ENCODE assay signal across 30 cellular contexts in genomic region chr11:2541321-2541680, GRCh38.
"Had no signal": no experiment of that assay in that cellular context is flagged by ENCODE, and none has a peak within 500 bp of the region (broad histone marks: within the 10 kb centered on the region; RNA-seq: fewer than 3 reads in every experiment).

No MANE protein-coding gene starts in this region.

- H3K36me3 Mint-ChIP-seq: activated naive CD8-positive, alpha-beta T cell treated with anti-CD3 and anti-CD28 coated beads, Interleukin-2, amount 10 ng/mL, durations not matched to agents 7 days and 5 days; naive B cell; WTC11 had no signal

- H3K27ac Mint-ChIP-seq: activated CD4-positive, alpha-beta memory T cell treated with anti-CD3 and anti-CD28 coated beads, Interleukin-2, amount 10 ng/mL, durations not matched to agents 7 days and 5 days; activated CD4-positive, alpha-beta T cell treated with anti-CD3 and anti-CD28 coated beads, Interleukin-2, amount 10 ng/mL, durations not matched to agents 7 days and 5 days; activated naive CD8-positive, alpha-beta T cell treated with anti-CD3 and anti-CD28 coated beads, Interleukin-2, amount 10 ng/mL, durations not matched to agents 7 days and 5 days; activated T-helper 2 cell treated with anti-CD3 and anti-CD28 coated beads, Interferon-gamma antibody, Interleukin-2, Interleukin-4, amounts not matched to agents 10 μg/mL and 5 μg/mL and 100 μg/mL, durations not matched to agents 14 hours and 24 hours and 36 hours; dendritic cell treated with granulocyte-macrophage colony-stimulating factor and Interleukin-4, amounts not matched to agents 40 ng/mL and 50 ng/mL, for 4 days; progenitor cell of endocrine pancreas; stimulated activated memory B cell treated with anti-CD40 and anti-IgM and Interleukin-4, amounts not matched to agents 10 μg/mL and 1 μg/mL and 100 μg/mL, for 72 hours; WTC11 had no signal

- H3K4me3 ChIP-seq: esophagus squamous epithelium, heart right ventricle, smooth muscle cell, upper lobe of left lung, vagina had no signal

- H3K4me1 Mint-ChIP-seq: WTC11 had no signal

- H3K27me3 ChIP-seq: brain microvascular endothelial cell, esophagus squamous epithelium, heart right ventricle, upper lobe of left lung, vagina had no signal

- ATAC-seq: stimulated activated memory B cell treated with anti-CD40 and anti-IgM and Interleukin-4, amounts not matched to agents 10 μg/mL and 1 μg/mL and 100 μg/mL, for 72 hours; stimulated activated naive CD8-positive, alpha-beta T cell treated with anti-CD3 and anti-CD28 coated beads, Interleukin-15, amount 100 ng/mL, for 72 hours; WTC11 had no signal

- H3K4me3 Mint-ChIP-seq: activated CD4-positive, alpha-beta memory T cell treated with anti-CD3 and anti-CD28 coated beads, Interleukin-2, amount 10 ng/mL, durations not matched to agents 7 days and 5 days; activated CD4-positive, alpha-beta T cell treated with anti-CD3 and anti-CD28 coated beads, Interleukin-2, amount 10 ng/mL, durations not matched to agents 7 days and 5 days; activated naive CD8-positive, alpha-beta T cell treated with anti-CD3 and anti-CD28 coated beads, Interleukin-2, amount 10 ng/mL, durations not matched to agents 7 days and 5 days; dendritic cell treated with granulocyte-macrophage colony-stimulating factor and Interleukin-4, amounts not matched to agents 40 ng/mL and 50 ng/mL, for 4 days; naive B cell; neural crest cell; stimulated activated memory B cell treated with anti-CD40 and anti-IgM and Interleukin-4, amounts not matched to agents 10 μg/mL and 1 μg/mL and 100 μg/mL, for 72 hours; stimulated activated naive CD8-positive, alpha-beta T cell treated with anti-CD3 and anti-CD28 coated beads, Interleukin-15, amount 100 ng/mL, for 72 hours; WTC11 had no signal

- H3K9me3 ChIP-seq: esophagus squamous epithelium, heart right ventricle, upper lobe of left lung, vagina had no signal

- H3K27ac ChIP-seq: brain microvascular endothelial cell, epithelial cell of prostate, esophagus squamous epithelium, heart right ventricle, upper lobe of left lung, vagina had no signal

- H3K27me3 Mint-ChIP-seq: activated CD4-positive, alpha-beta memory T cell treated with anti-CD3 and anti-CD28 coated beads, Interleukin-2, amount 10 ng/mL, durations not matched to agents 7 days and 5 days; activated CD4-positive, alpha-beta T cell treated with anti-CD3 and anti-CD28 coated beads, Interleukin-2, amount 10 ng/mL, durations not matched to agents 7 days and 5 days; activated naive CD8-positive, alpha-beta T cell treated with anti-CD3 and anti-CD28 coated beads, Interleukin-2, amount 10 ng/mL, durations not matched to agents 7 days and 5 days; dendritic cell treated with granulocyte-macrophage colony-stimulating factor and Interleukin-4, amounts not matched to agents 40 ng/mL and 50 ng/mL, for 4 days; stimulated activated memory B cell treated with anti-CD40 and anti-IgM and Interleukin-4, amounts not matched to agents 10 μg/mL and 1 μg/mL and 100 μg/mL, for 72 hours; stimulated activated naive CD8-positive, alpha-beta T cell treated with anti-CD3 and anti-CD28 coated beads, Interleukin-15, amount 100 ng/mL, for 72 hours had no signal

- DNase-seq: activated CD4-positive, alpha-beta memory T cell treated with anti-CD3 and anti-CD28 coated beads, Interleukin-2, amount 10 ng/mL, durations not matched to agents 7 days and 5 days; activated CD4-positive, alpha-beta T cell treated with anti-CD3 and anti-CD28 coated beads for 1 hour; activated CD4-positive, alpha-beta T cell treated with anti-CD3 and anti-CD28 coated beads, Interleukin-2, amount 10 ng/mL, durations not matched to agents 7 days and 5 days; activated naive CD4-positive, alpha-beta T cell treated with Interleukin-2 at 50 U/mL for 16 hours; activated T-cell treated with anti-CD3 and anti-CD28 coated beads, Interleukin-2, amount 50 U/mL, for 48 hours; amniotic stem cell; brain microvascular endothelial cell; caudate nucleus; esophagus squamous epithelium; foreskin melanocyte; heart right ventricle; naive B cell; occipital lobe; stimulated activated CD4-positive, alpha-beta T cell treated with anti-CD3 and anti-CD28 coated beads, Interleukin-1b, Interleukin-23, amount 100 ng/mL, for 48 hours; stimulated activated CD4-positive, alpha-beta T cell treated with anti-CD3 and anti-CD28 coated beads, Interleukin-4, amount 100 ng/mL, for 4 hours; stimulated activated CD8-positive, alpha-beta memory T cell treated with anti-CD3 and anti-CD28 coated beads, Interleukin-4, amount 100 ng/mL, for 48 hours; stimulated activated naive CD8-positive, alpha-beta T cell treated with anti-CD3 and anti-CD28 coated beads, Interleukin-15, amount 100 ng/mL, for 72 hours; substantia nigra; T-helper 2 cell; upper lobe of left lung had no signal

- H3K4me1 ChIP-seq: esophagus squamous epithelium, heart right ventricle, upper lobe of left lung, vagina had no signal

- H3K9me3 Mint-ChIP-seq: activated CD4-positive, alpha-beta memory T cell treated with anti-CD3 and anti-CD28 coated beads, Interleukin-2, amount 10 ng/mL, durations not matched to agents 7 days and 5 days; activated CD4-positive, alpha-beta T cell treated with anti-CD3 and anti-CD28 coated beads, Interleukin-2, amount 10 ng/mL, durations not matched to agents 7 days and 5 days; activated naive CD8-positive, alpha-beta T cell treated with anti-CD3 and anti-CD28 coated beads, Interleukin-2, amount 10 ng/mL, durations not matched to agents 7 days and 5 days; activated T-helper 2 cell treated with anti-CD3 and anti-CD28 coated beads, Interferon-gamma antibody, Interleukin-2, Interleukin-4, amounts not matched to agents 10 μg/mL and 5 μg/mL and 100 μg/mL, durations not matched to agents 14 hours and 24 hours and 36 hours; dendritic cell treated with granulocyte-macrophage colony-stimulating factor and Interleukin-4, amounts not matched to agents 40 ng/mL and 50 ng/mL, for 4 days; naive B cell; neural crest cell; stimulated activated memory B cell treated with anti-CD40 and anti-IgM and Interleukin-4, amounts not matched to agents 10 μg/mL and 1 μg/mL and 100 μg/mL, for 72 hours; stimulated activated naive CD8-positive, alpha-beta T cell treated with anti-CD3 and anti-CD28 coated beads, Interleukin-15, amount 100 ng/mL, for 72 hours; WTC11 had no signal

- H3K36me3 ChIP-seq: brain microvascular endothelial cell, esophagus squamous epithelium, upper lobe of left lung, vagina had no signal
